In genomic region chr12:14905269-14906004, GRCh38 we compare ENCODE assay signal across 17 cellular contexts. TPM values are rescaled to one million over a fixed set of nuclear protein-coding genes. Genes with fewer than 3 reads are reported as not detected.
DNase-seq lines count a peak whose midpoint lies in the region; ATAC-seq, FAIRE-seq and TF ChIP-seq lines count a peak whose summit lies in the region.
"Had no signal": no experiment of that assay in that cellular context is flagged by ENCODE, and none has a peak within 500 bp of the region (broad histone marks: within the 10 kb centered on the region; RNA-seq: fewer than 3 reads in every experiment).

No MANE protein-coding gene starts in this region.

- peaks cover 4% of the 10 kb centered on the region; the same call in 1 of the 3 replicates for H3K4me1 Mint-ChIP-seq in GM23338

- H3K9me3 ChIP-seq in right atrium auricular region (no peaks in the 10 kb centered on the region), smooth muscle cell (replicated peaks; ENCODE audit: low read depth) (no peaks in the 10 kb centered on the region)
- H3K9me3 ChIP-seq: spleen had no signal

- 85% methylated on average over 5 of the region's 5 CpGs for WGBS in smooth muscle cell (ENCODE audit: low lambda C conversion rate)

- intact Hi-C loops in head of caudate nucleus (cut with DNase I): no loop called here

- H3K4me2 ChIP-seq in GM23338 (no peak overlapping the region), smooth muscle cell (no peak overlapping the region)

- no peaks in the 10 kb centered on the region for H3K36me3 Mint-ChIP-seq in GM23338 (ENCODE audit: low read depth)

- no peak overlapping the region for H3K4me3 Mint-ChIP-seq in GM23338

- no peak overlapping the region for H3K27ac ChIP-seq in GM23338 (ENCODE audit: low read depth)
- H3K27ac ChIP-seq in right atrium auricular region: peak overlapping the region; percentile 56 to 70
- no peak overlapping the region for H3K27ac ChIP-seq in smooth muscle cell (ENCODE audit: low read depth)

- H3F3A ChIP-seq in GM23338 (replicated peaks; ENCODE audit: low read depth) (no peaks in the 10 kb centered on the region), smooth muscle cell (ENCODE audit: low read depth) (no peaks in the 10 kb centered on the region)

- H3K79me2 ChIP-seq in GM23338 (replicated peaks; ENCODE audit: insufficient read depth): no peaks in the 10 kb centered on the region
- H3K79me2 ChIP-seq in smooth muscle cell (ENCODE audit: low read depth): no peaks in the 10 kb centered on the region

- no peak overlapping the region for H3K9ac ChIP-seq in smooth muscle cell (ENCODE audit: low read depth)

- H2AFZ ChIP-seq in GM23338 (peak overlapping the region; percentile 73; the same call in 1 of the 2 replicates), smooth muscle cell (ENCODE audit: low read depth) (peak overlapping the region; percentile 2)

- H3K9me3 Mint-ChIP-seq in GM23338: no peaks in the 10 kb centered on the region

- 0 out of 2 replicates have a peak, but pooled peaks cover 8% of the 10 kb centered on the region for H3K9me2 ChIP-seq in GM23338 (ENCODE audit: insufficient read depth)

- no peaks in the 10 kb centered on the region for H3K4me1 ChIP-seq in GM23338 (ENCODE audit: insufficient read depth)
- H3K4me1 ChIP-seq in right atrium auricular region: peaks cover 0 to 36% of the 10 kb centered on the region in 2 donors
- peaks cover 5% of the 10 kb centered on the region for H3K4me1 ChIP-seq in smooth muscle cell (ENCODE audit: low read depth)

- FAIRE-seq in GM19239 (lab: Jason Lieb, UNC): no peak

- H3K36me3 ChIP-seq in GM23338 (ENCODE audit: insufficient read depth) (no peaks in the 10 kb centered on the region), right atrium auricular region (no peaks in the 10 kb centered on the region), smooth muscle cell (ENCODE audit: low read depth) (no peaks in the 10 kb centered on the region)

- ATAC-seq in GM23338: no peak
- ATAC-seq: GM12878 had no signal

- H3K27ac Mint-ChIP-seq in GM23338: no peak overlapping the region

- H4K20me1 ChIP-seq in GM23338 (replicated peaks; ENCODE audit: insufficient read depth) (no peaks in the 10 kb centered on the region), smooth muscle cell (ENCODE audit: low read depth) (no peaks in the 10 kb centered on the region)

- no peak for TF ChIP-seq CTCF in GM23338 (conservative IDR thresholded peaks at IDR 0.05; ENCODE audit: low read depth in 2 of 2)
- no peak for TF ChIP-seq CTCF in right atrium auricular region (IDR thresholded peaks at IDR 0.05)
- no peak for TF ChIP-seq CTCF in smooth muscle cell (IDR thresholded peaks at IDR 0.05; ENCODE audit: borderline replicate concordance, insufficient read depth, poor library complexity, severe bottlenecking)

- no peaks in the 10 kb centered on the region for H3K27me3 ChIP-seq in GM23338 (ENCODE audit: insufficient read depth)
- no peaks in the 10 kb centered on the region for H3K27me3 ChIP-seq in right atrium auricular region
- H3K27me3 ChIP-seq in smooth muscle cell (ENCODE audit: low read depth): no peaks in the 10 kb centered on the region
- H3K27me3 ChIP-seq: spleen had no signal

- H3K4me3 ChIP-seq in GM23338 (no peak overlapping the region), right atrium auricular region (no peak overlapping the region), smooth muscle cell (no peak overlapping the region)
- H3K4me3 ChIP-seq: GM12878 had no signal

- H3K27me3 Mint-ChIP-seq in GM23338 (ENCODE audit: insufficient read depth, low read depth, poor library complexity): peaks cover 2% of the 10 kb centered on the region

- DNase-seq in GM23338 (ENCODE audit: low spot score) (peak; percentile 21), cerebellar cortex (ENCODE audit: low spot score) (peak; percentile 23), right atrium auricular region (ENCODE audit: low spot score) (no peak), smooth muscle cell (lab: John Stamatoyannopoulos, UW; ENCODE audit: unreplicated experiment) (no peak), RPMI8226 (no peak), GM19239 (ENCODE audit: insufficient read length, low spot score) (no peak), foreskin melanocyte (no peak), head of caudate nucleus (no peak)
- DNase-seq: activated gamma-delta T cell, cerebellar nuclear complex, NCI-H1436, NCI-H526, SHP77, spleen had no signal

TF ChIP-seq in GM23338, 12 proteins besides CTCF, POLR2A, EP300 and RAD21 (continues in another document):
- TF ChIP-seq ZNF462 (CRISPR knock-in tag; IDR thresholded peaks at IDR 0.05) (no peak), ZNF114 (CRISPR knock-in tag; IDR thresholded peaks at IDR 0.05) (no peak), EZH2phosphoT487 (IDR thresholded peaks at IDR 0.05; ENCODE audit: unreplicated experiment) (no peak), CREB1 (CRISPR knock-in tag; IDR thresholded peaks at IDR 0.05; ENCODE audit: low read depth) (no peak)

RNA-seq across cellular contexts. Expression of gene MGP, which starts 19.8 kb away (rescaled TPM):
- not detected in 2 replicates for total RNA-seq in GM23338 (2014; rRNA removed; shearing (Covaris generic))
- 0.60 TPM in 1 of 2 replicates, not detected in the other for polyA plus RNA-seq in GM23338 (2016; fragmentation: Nextera tagmentation; extraction: Ambion mirVana)
- total RNA-seq in right atrium auricular region: 100 to 1,000 TPM; 287 to 454 TPM
- total RNA-seq in smooth muscle cell: 173 and 176 TPM in 2 replicates
- polyA plus RNA-seq in smooth muscle cell: 626 and 815 TPM in 2 replicates

RNA-seq across cellular contexts. Expression of gene ERP27, which starts 32.9 kb away (rescaled TPM):
- total RNA-seq in GM23338 (2014; rRNA removed; shearing (Covaris generic)): not detected in 2 replicates
- polyA plus RNA-seq in GM23338 (2016; fragmentation: Nextera tagmentation; extraction: Ambion mirVana): not detected in 2 replicates
- total RNA-seq in right atrium auricular region: under 1 TPM; 0.31 to 0.70 TPM
- total RNA-seq in smooth muscle cell: 3.9 and 7.8 TPM in 2 replicates
- polyA plus RNA-seq in smooth muscle cell: 2.7 and 12.3 TPM in 2 replicates
- total RNA-seq: Daoy had no signal
- polyA plus RNA-seq: neural cell had no signal

RNA-seq across cellular contexts. Expression of gene ARHGDIB, which starts 56.0 kb away (rescaled TPM):
- total RNA-seq in GM23338 (2014; rRNA removed; shearing (Covaris generic)): not detected in 2 replicates
- polyA plus RNA-seq in GM23338 (2016; fragmentation: Nextera tagmentation; extraction: Ambion mirVana) (0.89 and 1.8 TPM in 2 replicates), smooth muscle cell (35.8 and 39.2 TPM in 2 replicates)
- total RNA-seq in right atrium auricular region (100 to 1,000 TPM in 1 of 2 donors, 10 to 100 TPM in 1; 69.5 to 124 TPM), smooth muscle cell (31.5 and 36.4 TPM in 2 replicates)

Comparison
In these comparisons a context has a peak if more than half of its experiments do, and no peak if none do; other contexts are left out.
1. DNase-seq: peak in GM23338 (single experiment) and cerebellar cortex (single experiment); none in right atrium auricular region (single experiment), smooth muscle cell (single experiment), RPMI8226 (single experiment), GM19239 (single experiment), foreskin melanocyte (single experiment) and head of caudate nucleus (0 of 42).
2. H3K27ac ChIP-seq: peak in right atrium auricular region (2 of 2); none in GM23338 (single experiment) and smooth muscle cell (single experiment).
3. RNA of gene MGP, which starts 19.8 kb away (total RNA-seq): 287 to 454 TPM in right atrium auricular region and 173 to 176 TPM in smooth muscle cell; not detected in GM23338; every median in the first group is over 100 times any median in the second.
4. RNA of gene ARHGDIB, which starts 56.0 kb away (total RNA-seq): 69.5 to 124 TPM in right atrium auricular region and 31.5 to 36.4 TPM in smooth muscle cell; not detected in GM23338; every median in the first group is over 10 times any median in the second.